16 cellular contexts compared by ENCODE assay signal in genomic region chrX:115582035-115582870, GRCh38. TPM values are rescaled to one million over a fixed set of nuclear protein-coding genes. Genes with fewer than 3 reads are reported as not detected.
DNase-seq lines count a peak whose midpoint lies in the region; ATAC-seq and TF ChIP-seq lines count a peak whose summit lies in the region.
"Had no signal": no experiment of that assay in that cellular context is flagged by ENCODE, and none has a peak within 500 bp of the region (broad histone marks: within the 10 kb centered on the region; RNA-seq: fewer than 3 reads in every experiment).

No MANE protein-coding gene starts in this region.

- TF ChIP-seq POLR2A in gastrocnemius medialis (IDR thresholded peaks at IDR 0.05), result no peak
- no peak for TF ChIP-seq POLR2A in erythroblast (IDR thresholded peaks at IDR 0.05; ENCODE audit: low read length)

- peak overlapping the region in 3 of 5 experiments; percentile 25 to 91 (median 90) for H3K27ac Mint-ChIP-seq in brain
- H3K27ac Mint-ChIP-seq in activated T-helper 17 cell treated with anti-CD3 and anti-CD28 coated beads, Interleukin-2, amount 50 U/mL, for 72 hours, result no peak overlapping the region
- H3K27ac Mint-ChIP-seq: activated CD8-positive, alpha-beta T cell treated with anti-CD3 and anti-CD28 coated beads, Interleukin-2, amount 10 ng/mL, durations not matched to agents 7 days and 5 days; activated naive CD4-positive, alpha-beta T cell treated with anti-CD3 and anti-CD28 coated beads, Interleukin-2, amount 50 U/mL, for 24 hours; natural killer cell had no signal

- ATAC-seq in gastrocnemius medialis, result peak in 1 of 2 donors; percentile 18
- no peak for ATAC-seq in activated T-helper 17 cell treated with anti-CD3 and anti-CD28 coated beads, Interleukin-2, amount 50 U/mL, for 72 hours (replicated peaks)
- ATAC-seq: activated CD8-positive, alpha-beta T cell treated with anti-CD3 and anti-CD28 coated beads, Interleukin-2, amount 10 ng/mL, durations not matched to agents 7 days and 5 days; natural killer cell had no signal

- H3K9ac ChIP-seq in ES-I3 (ENCODE audit: low read depth, low read length) (peak overlapping the region; percentile 20; the same call in 1 of the 2 replicates), iPS-20b (ENCODE audit: low read depth, low read length) (peak overlapping the region; percentile 58; the same call in 1 of the 2 replicates)

- in situ Hi-C loops in gastrocnemius medialis (cut with MboI; ENCODE audit: low sequenced_read_pairs in 4 of 4), result no loop called here

- H3K36me3 ChIP-seq in ES-I3 (ENCODE audit: insufficient read depth, low read length), result no peaks in the 10 kb centered on the region
- 0 out of 2 replicates have a peak, but pooled peaks cover under 1% of the 10 kb centered on the region for H3K36me3 ChIP-seq in iPS-20b (ENCODE audit: insufficient read depth, low read depth, low read length)
- no peaks in the 10 kb centered on the region for H3K36me3 ChIP-seq in gastrocnemius medialis

- H3K4me1 ChIP-seq in ES-I3 (ENCODE audit: insufficient read depth, low read length), result peaks cover 35% of the 10 kb centered on the region
- peaks cover 27% of the 10 kb centered on the region for H3K4me1 ChIP-seq in iPS-20b (ENCODE audit: insufficient read depth, low read length)
- peaks cover 9 to 16% of the 10 kb centered on the region in 2 donors for H3K4me1 ChIP-seq in gastrocnemius medialis

- H3K36me3 Mint-ChIP-seq in brain, result peaks cover 29% of the 10 kb centered on the region
- no peaks in the 10 kb centered on the region for H3K36me3 Mint-ChIP-seq in activated T-helper 17 cell treated with anti-CD3 and anti-CD28 coated beads, Interleukin-2, amount 50 U/mL, for 72 hours (ENCODE audit: low read depth)
- H3K36me3 Mint-ChIP-seq: activated naive CD4-positive, alpha-beta T cell treated with anti-CD3 and anti-CD28 coated beads, Interleukin-2, amount 50 U/mL, for 24 hours; natural killer cell had no signal

- H3K27ac ChIP-seq in iPS-20b (ENCODE audit: low read length), result peak overlapping the region; percentile 36
- peak overlapping the region; percentile 57 to 75 (median 64) for H3K27ac ChIP-seq in gastrocnemius medialis

- H3K9me3 ChIP-seq in ES-I3 (ENCODE audit: control insufficient read depth, insufficient read depth, low read length) (no peaks in the 10 kb centered on the region), iPS-20b (ENCODE audit: insufficient read depth, low read depth, low read length) (no peaks in the 10 kb centered on the region), gastrocnemius medialis (no peaks in the 10 kb centered on the region)

- intact Hi-C loops in gastrocnemius medialis (cut with DNase I; ENCODE audit: low total_unique reads), result no loop called here

- TF ChIP-seq CTCF in brain (conservative IDR thresholded peaks at IDR 0.05) (no peak), gastrocnemius medialis (IDR thresholded peaks at IDR 0.05 in 4 of 5, conservative IDR thresholded peaks at IDR 0.05 in 1 of 5) (no peak)

- peaks cover 3% of the 10 kb centered on the region for H3K27me3 Mint-ChIP-seq in brain
- no peaks in the 10 kb centered on the region for H3K27me3 Mint-ChIP-seq in activated T-helper 17 cell treated with anti-CD3 and anti-CD28 coated beads, Interleukin-2, amount 50 U/mL, for 72 hours
- H3K27me3 Mint-ChIP-seq: activated naive CD4-positive, alpha-beta T cell treated with anti-CD3 and anti-CD28 coated beads, Interleukin-2, amount 50 U/mL, for 24 hours had no signal

- DNase-seq in gastrocnemius medialis (no peak), AG20443 (ENCODE audit: low spot score) (no peak), erythroblast (lab: John Stamatoyannopoulos, UW) (no peak), NCI-H128 (lab: John Stamatoyannopoulos, UW; ENCODE audit: unreplicated experiment) (no peak)
- DNase-seq: activated CD8-positive, alpha-beta T cell treated with anti-CD3 and anti-CD28 coated beads, Interleukin-2, amount 10 ng/mL, durations not matched to agents 7 days and 5 days; AML-193; effector memory CD4-positive, alpha-beta T cell; EL; natural killer cell; NCI-H1105 treated with DMSO at 0.1 percent for 48 hours; stimulated activated naive CD4-positive, alpha-beta T cell had no signal

- H3K4me1 Mint-ChIP-seq in brain, result peaks cover 38% of the 10 kb centered on the region
- no peaks in the 10 kb centered on the region for H3K4me1 Mint-ChIP-seq in activated T-helper 17 cell treated with anti-CD3 and anti-CD28 coated beads, Interleukin-2, amount 50 U/mL, for 72 hours
- H3K4me1 Mint-ChIP-seq: activated naive CD4-positive, alpha-beta T cell treated with anti-CD3 and anti-CD28 coated beads, Interleukin-2, amount 50 U/mL, for 24 hours; natural killer cell had no signal

- H3K27me3 ChIP-seq in iPS-20b (ENCODE audit: insufficient read depth, low read length) (no peaks in the 10 kb centered on the region), gastrocnemius medialis (no peaks in the 10 kb centered on the region)

- H3K4me3 Mint-ChIP-seq in brain, result peak overlapping the region in 4 of 5 experiments; percentile 7 to 71 (median 55)
- H3K4me3 Mint-ChIP-seq in activated T-helper 17 cell treated with anti-CD3 and anti-CD28 coated beads, Interleukin-2, amount 50 U/mL, for 72 hours, result no peak overlapping the region
- H3K4me3 Mint-ChIP-seq: activated CD8-positive, alpha-beta T cell treated with anti-CD3 and anti-CD28 coated beads, Interleukin-2, amount 10 ng/mL, durations not matched to agents 7 days and 5 days; activated naive CD4-positive, alpha-beta T cell treated with anti-CD3 and anti-CD28 coated beads, Interleukin-2, amount 50 U/mL, for 24 hours; natural killer cell had no signal

- peaks cover 0 to 17% (median 0%) of the 10 kb centered on the region in 5 experiments for H3K9me3 Mint-ChIP-seq in brain
- H3K9me3 Mint-ChIP-seq in activated T-helper 17 cell treated with anti-CD3 and anti-CD28 coated beads, Interleukin-2, amount 50 U/mL, for 72 hours, result no peaks in the 10 kb centered on the region
- H3K9me3 Mint-ChIP-seq: activated naive CD4-positive, alpha-beta T cell treated with anti-CD3 and anti-CD28 coated beads, Interleukin-2, amount 50 U/mL, for 24 hours; natural killer cell had no signal

- no peak overlapping the region for H3K4me3 ChIP-seq in iPS-20b (ENCODE audit: low read length)
- peak overlapping the region in 2 of 4 donors; percentile 10 to 15 for H3K4me3 ChIP-seq in gastrocnemius medialis

RNA-seq across cellular contexts. Expression of gene PLS3, which starts 21.3 kb away (rescaled TPM):
- polyA plus RNA-seq in brain (ENCODE audit: insufficient read depth, low read depth, low replicate concordance), result 18.0 TPM
- total RNA-seq in gastrocnemius medialis, result 10 to 100 TPM; 15.8 to 23.1 (median 19.5) TPM
- total RNA-seq in activated T-helper 17 cell treated with anti-CD3 and anti-CD28 coated beads, Interleukin-2, amount 50 U/mL, for 72 hours, result under 1 TPM in 1 of 2 donors, not detected in 1; 0.65 TPM

Comparison
In these comparisons a context has a peak if more than half of its experiments do, and no peak if none do; other contexts are left out.
1. RNA of gene PLS3, which starts 21.3 kb away (total RNA-seq): 15.8 to 23.1 TPM in gastrocnemius medialis; 0.65 TPM in activated T-helper 17 cell treated with anti-CD3 and anti-CD28 coated beads, Interleukin-2, amount 50 U/mL, for 72 hours; every median in the first group is over 10 times any median in the second.